Comparison of ENCODE assay signal across 8 cellular contexts in genomic region chr14:102778616-102779351, GRCh38. TPM values are rescaled to one million over a fixed set of nuclear protein-coding genes. Genes with fewer than 3 reads are reported as not detected.
DNase-seq lines count a peak whose midpoint lies in the region; ATAC-seq and TF ChIP-seq lines count a peak whose summit lies in the region.

No MANE protein-coding gene starts in this region.

- peak overlapping the region; percentile 87 for H3K9ac ChIP-seq in DND-41 (ENCODE audit: low read depth, low read length)
- H3K9ac ChIP-seq in neural cell (ENCODE audit: low read length), result peak overlapping the region; percentile 64

- peaks cover 75% of the 10 kb centered on the region for H3K4me1 Mint-ChIP-seq in dendritic cell treated with granulocyte-macrophage colony-stimulating factor and Interleukin-4, amounts not matched to agents 40 ng/mL and 50 ng/mL, for 4 days (ENCODE audit: low read depth)

- intact Hi-C loops in dendritic cell treated with granulocyte-macrophage colony-stimulating factor and Interleukin-4, amounts not matched to agents 40 ng/mL and 50 ng/mL, for 4 days (cut with micrococcal nuclease), result loop anchor here (5.0 kb wide), 1 partner anchor 186 kb away; the partner anchor contains the start of gene RCOR1

- ATAC-seq in DND-41 (ENCODE audit: insufficient read depth, low read depth), result no peak
- no peak for ATAC-seq in HG02852 (IDR thresholded peaks at IDR 0.05; ENCODE audit: unreplicated experiment)

- H3K79me2 ChIP-seq in DND-41 (ENCODE audit: insufficient read depth, low read length) (peaks cover 61% of the 10 kb centered on the region), neural cell (replicated peaks; ENCODE audit: insufficient read depth, low read length) (peaks cover 25% of the 10 kb centered on the region)

- peak overlapping the region; percentile 85 for H3K27ac Mint-ChIP-seq in dendritic cell treated with granulocyte-macrophage colony-stimulating factor and Interleukin-4, amounts not matched to agents 40 ng/mL and 50 ng/mL, for 4 days

- H3K27me3 ChIP-seq in DND-41 (ENCODE audit: insufficient read depth, low read length, poor library complexity), result no peaks in the 10 kb centered on the region
- H3K27me3 ChIP-seq in neural cell (ENCODE audit: insufficient read depth, low read depth, low read length), result no peaks in the 10 kb centered on the region

- TF ChIP-seq CTCF in DND-41 (IDR thresholded peaks at IDR 0.05; ENCODE audit: borderline replicate concordance, extremely low read depth, low read length, poor library complexity, severe bottlenecking), result no peak
- TF ChIP-seq CTCF in neural cell (IDR thresholded peaks at IDR 0.05; ENCODE audit: poor library complexity, severe bottlenecking), result no peak

- H3K9me2 ChIP-seq in neural cell (ENCODE audit: insufficient read depth, low read length), result no peaks in the 10 kb centered on the region

- H3K36me3 ChIP-seq in DND-41 (ENCODE audit: insufficient read depth, low read length), result peaks cover 6% of the 10 kb centered on the region; the same call in 1 of the 2 replicates
- no peaks in the 10 kb centered on the region for H3K36me3 ChIP-seq in neural cell (ENCODE audit: insufficient read depth, low read length)

- no peaks in the 10 kb centered on the region for H3K9me3 Mint-ChIP-seq in dendritic cell treated with granulocyte-macrophage colony-stimulating factor and Interleukin-4, amounts not matched to agents 40 ng/mL and 50 ng/mL, for 4 days

- H3K4me1 ChIP-seq in DND-41 (ENCODE audit: insufficient read depth, low read length), result peaks cover 36% of the 10 kb centered on the region

- peak overlapping the region; percentile 88 for H3K4me2 ChIP-seq in DND-41 (ENCODE audit: insufficient read depth, low read length)
- peak overlapping the region; percentile 26 for H3K4me2 ChIP-seq in neural cell (ENCODE audit: low read length)

- DNase-seq in DND-41 (no peak), NCI-H524 (lab: John Stamatoyannopoulos, UW) (peak; percentile 92 to 94), CD1c-positive myeloid dendritic cell (ENCODE audit: extremely low spot score) (no peak), foreskin melanocyte (no peak)
- no peak for DNase-seq in stimulated activated CD4-positive, alpha-beta T cell treated with anti-CD3 and anti-CD28 coated beads, Interleukin-4, amount 100 ng/mL, for 1 hour

- no peak for TF ChIP-seq EP300 in neural cell (conservative IDR thresholded peaks at IDR 0.05; ENCODE audit: poor library complexity, severe bottlenecking)

- TF ChIP-seq RAD21 in neural cell (conservative IDR thresholded peaks at IDR 0.05), result peak; percentile 18

- H2AFZ ChIP-seq in DND-41 (ENCODE audit: low read depth, low read length) (peak overlapping the region; percentile 65), neural cell (ENCODE audit: low read depth, low read length) (peak overlapping the region; percentile 2)

- H3K9me3 ChIP-seq in DND-41 (ENCODE audit: insufficient read depth, low read length, severe bottlenecking) (no peaks in the 10 kb centered on the region), neural cell (ENCODE audit: low read length) (no peaks in the 10 kb centered on the region)

- no peaks in the 10 kb centered on the region for H3F3A ChIP-seq in neural cell (ENCODE audit: insufficient read depth, low read length, poor library complexity, severe bottlenecking)

- H4K20me1 ChIP-seq in DND-41 (ENCODE audit: insufficient read depth, low read length), result peaks cover 38% of the 10 kb centered on the region
- no peaks in the 10 kb centered on the region for H4K20me1 ChIP-seq in neural cell (ENCODE audit: insufficient read depth)

- H3K36me3 Mint-ChIP-seq in dendritic cell treated with granulocyte-macrophage colony-stimulating factor and Interleukin-4, amounts not matched to agents 40 ng/mL and 50 ng/mL, for 4 days (ENCODE audit: low read depth), result peaks cover 32% of the 10 kb centered on the region

- peak overlapping the region; percentile 91 for H3K4me3 Mint-ChIP-seq in dendritic cell treated with granulocyte-macrophage colony-stimulating factor and Interleukin-4, amounts not matched to agents 40 ng/mL and 50 ng/mL, for 4 days

- H3K4me3 ChIP-seq in DND-41 (ENCODE audit: low read depth in 1 of 2, low read length in 2 of 2) (peak overlapping the region; percentile 59 to 62; a peak in 3 of 4 replicates), neural cell (ENCODE audit: low read length) (peak overlapping the region; percentile 72)

- no peaks in the 10 kb centered on the region for H3K27me3 Mint-ChIP-seq in dendritic cell treated with granulocyte-macrophage colony-stimulating factor and Interleukin-4, amounts not matched to agents 40 ng/mL and 50 ng/mL, for 4 days

- H3K27ac ChIP-seq in DND-41 (ENCODE audit: low read length) (no peak overlapping the region; the same call in 1 of the 2 replicates), neural cell (ENCODE audit: low read length) (peak overlapping the region; percentile 9)

TF ChIP-seq in neural cell, 6 proteins besides CTCF, POLR2A, EP300 and RAD21:
- no peak for TF ChIP-seq MXI1 (conservative IDR thresholded peaks at IDR 0.05; ENCODE audit: poor library complexity, severe bottlenecking)
- no peak for TF ChIP-seq REST (IDR thresholded peaks at IDR 0.05; ENCODE audit: borderline replicate concordance)
- TF ChIP-seq EZH2 (IDR thresholded peaks at IDR 0.05; ENCODE audit: borderline replicate concordance, insufficient read depth, low read length, poor library complexity, severe bottlenecking), result no peak
- no peak for TF ChIP-seq POLR2AphosphoS5 (IDR thresholded peaks at IDR 0.05)
- no peak for TF ChIP-seq TAF1 (IDR thresholded peaks at IDR 0.05; ENCODE audit: low read depth)
- TF ChIP-seq SMC3 (conservative IDR thresholded peaks at IDR 0.05; ENCODE audit: poor library complexity), result no peak
TF ChIP-seq in neural cell: peak in this region for 0.

RNA-seq across cellular contexts. Expression of gene TRAF3, which starts 1.5 kb away (rescaled TPM):
- polyA plus RNA-seq in neural cell, result 13.3 and 13.9 TPM in 2 replicates
- polyA minus RNA-seq in neural cell, result 35.0 and 35.1 TPM in 2 replicates

Comparison
In these comparisons a context has a peak if more than half of its experiments do, and no peak if none do; other contexts are left out.
1. DNase-seq: peak in NCI-H524 (2 of 2); none in DND-41 (single experiment), stimulated activated CD4-positive, alpha-beta T cell treated with anti-CD3 and anti-CD28 coated beads, Interleukin-4, amount 100 ng/mL, for 1 hour (single experiment), CD1c-positive myeloid dendritic cell (single experiment) and foreskin melanocyte (single experiment).